In genomic region chr12:53279888-53280498, GRCh38 we compare ENCODE assay signal across 27 cellular contexts.
"Had no signal": no experiment of that assay in that cellular context is flagged by ENCODE, and none has a peak within 500 bp of the region (broad histone marks: within the 10 kb centered on the region; RNA-seq: fewer than 3 reads in every experiment).

No MANE protein-coding gene starts in this region.

- H3K9ac ChIP-seq: KMS-11, SK-N-SH had no signal

- H3K4me1 ChIP-seq: SJCRH30 had no signal

- H3K27ac ChIP-seq: brain microvascular endothelial cell, KMS-11, RWPE1, SJCRH30, WERI-Rb-1 had no signal

- H3K9me3 Mint-ChIP-seq: activated CD4-positive, alpha-beta memory T cell treated with anti-CD3 and anti-CD28 coated beads, Interleukin-2, amount 10 ng/mL, durations not matched to agents 7 days and 5 days; activated naive CD4-positive, alpha-beta T cell treated with anti-CD3 and anti-CD28 coated beads, Interleukin-2, amount 10 ng/mL, durations not matched to agents 7 days and 5 days; activated naive CD8-positive, alpha-beta T cell treated with anti-CD3 and anti-CD28 coated beads for 36 hours; activated T-cell treated with anti-CD3 and anti-CD28 coated beads, Interleukin-2, amount 50 U/mL, for 72 hours; activated T-helper 2 cell treated with anti-CD3 and anti-CD28 coated beads, Interferon-gamma antibody, Interleukin-2, Interleukin-4, amounts not matched to agents 10 μg/mL and 5 μg/mL and 100 μg/mL, durations not matched to agents 14 hours and 24 hours and 36 hours had no signal

- H3K9me3 ChIP-seq: SJCRH30, SK-N-SH had no signal

- H3K4me3 Mint-ChIP-seq: activated CD4-positive, alpha-beta memory T cell treated with anti-CD3 and anti-CD28 coated beads, Interleukin-2, amount 10 ng/mL, durations not matched to agents 7 days and 5 days; activated CD4-positive, alpha-beta T cell treated with anti-CD3 and anti-CD28 coated beads for 36 hours; activated naive CD4-positive, alpha-beta T cell treated with anti-CD3 and anti-CD28 coated beads, Interleukin-2, amount 10 ng/mL, durations not matched to agents 7 days and 5 days; activated naive CD8-positive, alpha-beta T cell treated with anti-CD3 and anti-CD28 coated beads for 36 hours; activated T-cell treated with anti-CD3 and anti-CD28 coated beads, Interleukin-2, amount 50 U/mL, for 72 hours had no signal

- DNase-seq: activated CD4-positive, alpha-beta memory T cell treated with anti-CD3 and anti-CD28 coated beads, Interleukin-2, amount 10 ng/mL, durations not matched to agents 7 days and 5 days; activated CD4-positive, alpha-beta T cell treated with anti-CD3 and anti-CD28 coated beads for 36 hours; activated CD4-positive, alpha-beta T cell treated with anti-CD3 and anti-CD28 coated beads, Interleukin-2, amount 50 U/mL, for 1 hour; activated gamma-delta T cell treated with Interleukin-2 at 50 U/mL for 16 hours; activated naive CD4-positive, alpha-beta T cell treated with anti-CD3 and anti-CD28 coated beads, Interleukin-2, amount 10 ng/mL, durations not matched to agents 7 days and 5 days; activated naive CD8-positive, alpha-beta T cell treated with anti-CD3 and anti-CD28 coated beads for 36 hours; activated T-cell treated with anti-CD3 and anti-CD28 coated beads for 4 hours; activated T-cell treated with anti-CD3 and anti-CD28 coated beads, Interleukin-2, amount 50 U/mL, for 72 hours; brain microvascular endothelial cell; NCI-H1092 treated with DMSO at 0.1 percent for 48 hours; NCI-H1417 treated with DMSO at 0.1 percent for 48 hours; NCI-H1694; NCI-H2029 treated with DMSO at 0.1 percent for 48 hours; NCI-H345; NCI-H510A treated with DMSO at 0.1 percent for 48 hours; NCI-H69; NK-92 treated with Interleukin-12 subunit alpha and Interleukin-12 subunit beta, amount 100 ng/mL, for 24 hours; OCI-M1; Right ventricle myocardium superior; SJCRH30; SK-N-SH; T-helper 1 cell; WERI-Rb-1 had no signal

- H3K4me1 Mint-ChIP-seq: activated CD4-positive, alpha-beta T cell treated with anti-CD3 and anti-CD28 coated beads for 36 hours; activated naive CD8-positive, alpha-beta T cell treated with anti-CD3 and anti-CD28 coated beads for 36 hours had no signal

- H3K4me3 ChIP-seq: SJCRH30 had no signal

- H3K27me3 Mint-ChIP-seq: activated CD4-positive, alpha-beta memory T cell treated with anti-CD3 and anti-CD28 coated beads, Interleukin-2, amount 10 ng/mL, durations not matched to agents 7 days and 5 days; activated CD4-positive, alpha-beta T cell treated with anti-CD3 and anti-CD28 coated beads for 36 hours; activated naive CD4-positive, alpha-beta T cell treated with anti-CD3 and anti-CD28 coated beads, Interleukin-2, amount 10 ng/mL, durations not matched to agents 7 days and 5 days; activated naive CD8-positive, alpha-beta T cell treated with anti-CD3 and anti-CD28 coated beads for 36 hours had no signal

- ATAC-seq: activated CD4-positive, alpha-beta T cell treated with anti-CD3 and anti-CD28 coated beads for 36 hours; activated T-cell treated with anti-CD3 and anti-CD28 coated beads, Interleukin-2, amount 50 U/mL, for 72 hours; Panc1 had no signal

- H3K27me3 ChIP-seq: brain microvascular endothelial cell, SJCRH30 had no signal

- H3K27ac Mint-ChIP-seq: activated CD4-positive, alpha-beta memory T cell treated with anti-CD3 and anti-CD28 coated beads, Interleukin-2, amount 10 ng/mL, durations not matched to agents 7 days and 5 days; activated CD4-positive, alpha-beta T cell treated with anti-CD3 and anti-CD28 coated beads for 36 hours; activated naive CD4-positive, alpha-beta T cell treated with anti-CD3 and anti-CD28 coated beads, Interleukin-2, amount 10 ng/mL, durations not matched to agents 7 days and 5 days; activated naive CD8-positive, alpha-beta T cell treated with anti-CD3 and anti-CD28 coated beads for 36 hours; activated T-cell treated with anti-CD3 and anti-CD28 coated beads, Interleukin-2, amount 50 U/mL, for 72 hours; activated T-helper 2 cell treated with anti-CD3 and anti-CD28 coated beads, Interferon-gamma antibody, Interleukin-2, Interleukin-4, amounts not matched to agents 10 μg/mL and 5 μg/mL and 100 μg/mL, durations not matched to agents 14 hours and 24 hours and 36 hours had no signal
